Comparison of ENCODE assay signal across 12 cellular contexts in the genomic region with DNA sequence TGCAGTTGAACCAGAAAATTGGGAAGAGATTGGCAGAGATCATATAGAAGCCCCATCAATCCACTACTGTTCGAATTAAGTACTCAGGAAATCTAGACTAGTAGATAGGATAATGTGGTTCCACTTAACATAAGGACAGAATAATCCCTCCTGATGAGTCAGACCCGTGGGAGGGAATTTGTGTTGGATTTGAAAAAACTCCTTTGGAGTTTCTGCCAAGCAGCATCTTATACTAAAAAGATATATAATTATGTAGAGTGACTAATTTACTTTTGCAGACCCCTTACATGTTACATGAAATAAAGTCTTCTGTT.
DNase-seq lines count a peak whose midpoint lies in the region; ATAC-seq and TF ChIP-seq lines count a peak whose summit lies in the region.
"Had no signal": no experiment of that assay in that cellular context is flagged by ENCODE, and none has a peak within 500 bp of the region (broad histone marks: within the 10 kb centered on the region; RNA-seq: fewer than 3 reads in every experiment).

No MANE protein-coding gene starts in this region.

- in situ Hi-C loops in HAP-1 (cut with MboI; ENCODE audit: low sequenced_read_pairs) = no loop called here

- H3K4me1 ChIP-seq in HAP-1 (peaks cover 27% of the 10 kb centered on the region), RWPE2 (ENCODE audit: insufficient read depth, poor library complexity, severe bottlenecking) (peaks cover 10% of the 10 kb centered on the region), skeletal muscle satellite cell (ENCODE audit: control insufficient read depth, insufficient read depth, low read length) (peaks cover 34% of the 10 kb centered on the region)
- H3K4me1 ChIP-seq: esophagus muscularis mucosa, spleen had no signal

- H3K4me3 ChIP-seq in HAP-1 (no peak overlapping the region), RWPE2 (ENCODE audit: severe bottlenecking) (no peak overlapping the region), skeletal muscle satellite cell (ENCODE audit: low read length) (peak overlapping the region; percentile 12)
- H3K4me3 ChIP-seq: esophagus muscularis mucosa, lung, spleen had no signal

- no peak for TF ChIP-seq CTCF in RWPE2 (IDR thresholded peaks at IDR 0.05; ENCODE audit: poor library complexity, severe bottlenecking)

- H3K4me2 ChIP-seq in skeletal muscle satellite cell (ENCODE audit: low read length) = peak overlapping the region; percentile 55

- no peaks in the 10 kb centered on the region for H3K36me3 ChIP-seq in HAP-1 (replicated peaks)
- no peaks in the 10 kb centered on the region for H3K36me3 ChIP-seq in RWPE2 (ENCODE audit: low read depth)
- H3K36me3 ChIP-seq in skeletal muscle satellite cell (ENCODE audit: insufficient read depth, low read length) = no peaks in the 10 kb centered on the region
- H3K36me3 ChIP-seq: esophagus muscularis mucosa, spleen had no signal

- no peaks in the 10 kb centered on the region for H3K27me3 ChIP-seq in HAP-1 (ENCODE audit: low read depth)
- no peaks in the 10 kb centered on the region for H3K27me3 ChIP-seq in RWPE2 (ENCODE audit: insufficient read depth, poor library complexity, severe bottlenecking)
- no peaks in the 10 kb centered on the region for H3K27me3 ChIP-seq in skeletal muscle satellite cell (ENCODE audit: control insufficient read depth, insufficient read depth, low read length)
- H3K27me3 ChIP-seq: esophagus muscularis mucosa, spleen had no signal

- ATAC-seq in RWPE2 (ENCODE audit: low read depth) (peak; percentile 71), HG02852 (IDR thresholded peaks at IDR 0.05; ENCODE audit: unreplicated experiment) (no peak), GM21737 (IDR thresholded peaks at IDR 0.05; ENCODE audit: unreplicated experiment) (no peak), GM21423 (IDR thresholded peaks at IDR 0.05; ENCODE audit: unreplicated experiment) (no peak)

- H3K9ac ChIP-seq in skeletal muscle satellite cell (ENCODE audit: low read depth, low read length) = no peak overlapping the region

- no peak overlapping the region for H3K27ac ChIP-seq in RWPE2 (ENCODE audit: poor library complexity, severe bottlenecking)
- H3K27ac ChIP-seq: esophagus muscularis mucosa, spleen had no signal

- DNase-seq in HAP-1 (ENCODE audit: low spot score in 2 of 2) (peak; percentile 21 to 22), RWPE2 (ENCODE audit: low spot score) (no peak), fibroblast of gingiva (ENCODE audit: low read depth) (peak; percentile 53)
- no peak for DNase-seq in stimulated activated naive CD4-positive, alpha-beta T cell (lab: John Stamatoyannopoulos, UW)
- DNase-seq: activated naive CD4-positive, alpha-beta T cell treated with anti-CD3 and anti-CD28 coated beads, Interleukin-2, amount 50 U/mL, for 16 hours; spleen had no signal

- H3K9me3 ChIP-seq in HAP-1 (no peaks in the 10 kb centered on the region), RWPE2 (ENCODE audit: severe bottlenecking) (no peaks in the 10 kb centered on the region), skeletal muscle satellite cell (replicated peaks; ENCODE audit: low read length) (no peaks in the 10 kb centered on the region)
- H3K9me3 ChIP-seq: esophagus muscularis mucosa, spleen had no signal

Comparison
In these comparisons a context has a peak if more than half of its experiments do, and no peak if none do; other contexts are left out.
1. DNase-seq: peak in HAP-1 (2 of 2) and fibroblast of gingiva (single experiment); none in RWPE2 (single experiment) and stimulated activated naive CD4-positive, alpha-beta T cell (0 of 6).